ENCODE assay signal across 11 cellular contexts in genomic region chr12:27226319-27226984, GRCh38. TPM values are rescaled to one million over a fixed set of nuclear protein-coding genes. Genes with fewer than 3 reads are reported as not detected.
DNase-seq lines count a peak whose midpoint lies in the region; ATAC-seq and TF ChIP-seq lines count a peak whose summit lies in the region.
"Had no signal": no experiment of that assay in that cellular context is flagged by ENCODE, and none has a peak within 500 bp of the region (broad histone marks: within the 10 kb centered on the region; RNA-seq: fewer than 3 reads in every experiment).

No MANE protein-coding gene starts in this region.

- no peak for TF ChIP-seq CTCF in mesothelial cell of epicardium (IDR thresholded peaks at IDR 0.05; ENCODE audit: unreplicated experiment)
- no peak for TF ChIP-seq CTCF in vagina (IDR thresholded peaks at IDR 0.05)

- no peaks in the 10 kb centered on the region for H3K4me1 ChIP-seq in vagina

- H3K27ac ChIP-seq in vagina = peak overlapping the region; percentile 8

- H3K4me1 Mint-ChIP-seq in mesothelial cell of epicardium = no peaks in the 10 kb centered on the region

- H3K4me3 Mint-ChIP-seq in mesothelial cell of epicardium = no peak overlapping the region

- no peaks in the 10 kb centered on the region for H3K36me3 ChIP-seq in vagina

- H3K9me3 Mint-ChIP-seq in mesothelial cell of epicardium = no peaks in the 10 kb centered on the region
- no peaks in the 10 kb centered on the region for H3K9me3 Mint-ChIP-seq in activated naive CD4-positive, alpha-beta T cell treated with anti-CD3 and anti-CD28 coated beads, Interleukin-2, amount 50 U/mL, for 72 hours

- no peak for TF ChIP-seq POLR2A in vagina (IDR thresholded peaks at IDR 0.05)

- H3K4me3 ChIP-seq in vagina = no peak overlapping the region

- no peaks in the 10 kb centered on the region for H3K36me3 Mint-ChIP-seq in mesothelial cell of epicardium
- H3K36me3 Mint-ChIP-seq in activated naive CD4-positive, alpha-beta T cell treated with anti-CD3 and anti-CD28 coated beads, Interleukin-2, amount 50 U/mL, for 72 hours = no peaks in the 10 kb centered on the region

- H3K27me3 ChIP-seq in vagina = no peaks in the 10 kb centered on the region

- DNase-seq in Right ventricle myocardium inferior (ENCODE audit: missing footprints) (no peak), cardiac septum (ENCODE audit: low spot score) (no peak), ecto neural progenitor cell (ENCODE audit: low spot score) (peak; percentile 80), mesothelial cell of epicardium (ENCODE audit: low spot score in 2 of 2, unreplicated experiment in 2 of 2) (no peak), vagina (ENCODE audit: extremely low spot score in 2 of 2) (no peak), GF-D8 (lab: John Stamatoyannopoulos, UW) (no peak)
- no peak for DNase-seq in activated naive CD4-positive, alpha-beta T cell treated with anti-CD3 and anti-CD28 coated beads, Interleukin-2, amount 50 U/mL, for 72 hours (ENCODE audit: low spot score in 2 of 2)
- DNase-seq: NCI-H774, occipital lobe, T-helper 2 cell had no signal

- H3K27ac Mint-ChIP-seq in mesothelial cell of epicardium = peak overlapping the region; percentile 1
- peak overlapping the region in 1 of 2 donors; percentile 36 for H3K27ac Mint-ChIP-seq in activated naive CD4-positive, alpha-beta T cell treated with anti-CD3 and anti-CD28 coated beads, Interleukin-2, amount 50 U/mL, for 72 hours

- ATAC-seq in Right ventricle myocardium inferior (peak; percentile 78), GM18502 (IDR thresholded peaks at IDR 0.05; ENCODE audit: poor library complexity, unreplicated experiment) (no peak)
- ATAC-seq in activated naive CD4-positive, alpha-beta T cell treated with anti-CD3 and anti-CD28 coated beads, Interleukin-2, amount 50 U/mL, for 72 hours = no peak

- H3K27me3 Mint-ChIP-seq in mesothelial cell of epicardium (ENCODE audit: low read depth) = peaks cover 4% of the 10 kb centered on the region

- intact Hi-C loops in Right ventricle myocardium inferior (cut with DNase I) (no loop called here), cardiac septum (cut with DNase I) (no loop called here), vagina (cut with DNase I) (no loop called here)

- no peaks in the 10 kb centered on the region for H3K9me3 ChIP-seq in vagina

RNA-seq across cellular contexts. Expression of gene STK38L, which starts 17.6 kb away (rescaled TPM):
- total RNA-seq in Right ventricle myocardium inferior (48.7 TPM), cardiac septum (269 TPM), mesothelial cell of epicardium (46.7 to 48.2 TPM (median 47.0 TPM) in 3 replicates), vagina (52.8 TPM)
- 10 to 100 TPM; 28.0 to 29.4 TPM for total RNA-seq in activated naive CD4-positive, alpha-beta T cell treated with anti-CD3 and anti-CD28 coated beads, Interleukin-2, amount 50 U/mL, for 72 hours
